ENCODE assay signal across 13 cellular contexts in the genomic region with DNA sequence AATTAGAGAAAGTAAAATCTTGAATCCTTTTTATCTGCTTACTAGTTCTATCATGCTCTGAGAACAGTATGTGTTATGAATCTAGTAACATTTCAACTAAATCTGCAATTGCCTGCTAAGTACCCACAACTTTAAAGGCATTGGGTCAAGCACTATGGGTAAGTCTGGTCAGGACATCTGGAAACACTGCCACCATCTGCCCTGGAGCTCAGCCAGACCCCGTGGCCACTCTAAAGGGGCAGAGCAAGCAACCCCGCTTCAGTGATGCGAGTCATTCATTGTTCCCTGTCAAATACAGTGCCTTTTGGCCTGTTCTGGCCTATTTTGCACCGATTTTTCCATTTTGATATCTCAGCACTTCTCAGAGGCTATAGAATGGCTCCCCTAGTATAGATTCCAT. TPM values are rescaled to one million over a fixed set of nuclear protein-coding genes. Genes with fewer than 3 reads are reported as not detected.
DNase-seq lines count a peak whose midpoint lies in the region; ATAC-seq and TF ChIP-seq lines count a peak whose summit lies in the region.
"Had no signal": no experiment of that assay in that cellular context is flagged by ENCODE, and none has a peak within 500 bp of the region (broad histone marks: within the 10 kb centered on the region; RNA-seq: fewer than 3 reads in every experiment).

No MANE protein-coding gene starts in this region.

- no peaks in the 10 kb centered on the region for H3K36me3 Mint-ChIP-seq in MCF 10A (ENCODE audit: insufficient read depth, unreplicated experiment)

- H3K9me3 ChIP-seq in breast epithelium (no peaks in the 10 kb centered on the region), thyroid gland (no peaks in the 10 kb centered on the region)
- H3K9me3 ChIP-seq: neutrophil had no signal

- H3K4me1 ChIP-seq in breast epithelium (no peaks in the 10 kb centered on the region), thyroid gland (peaks cover 0 to 4% of the 10 kb centered on the region in 2 donors)

- peak; percentile 63 for ATAC-seq in left ventricle myocardium superior
- no peak for ATAC-seq in GM19023 (IDR thresholded peaks at IDR 0.05; ENCODE audit: unreplicated experiment)

- H3K4me3 Mint-ChIP-seq in MCF 10A (ENCODE audit: unreplicated experiment), result no peak overlapping the region

- 38 to 66% methylated on average over 4 of the region's 4 CpGs for WGBS in thyroid gland, 2 donors

- H3K27ac Mint-ChIP-seq in MCF 10A (ENCODE audit: low read depth, unreplicated experiment), result no peak overlapping the region

- peak; percentile 65 for DNase-seq in MCF 10A (ENCODE audit: unreplicated experiment)
- no peak for DNase-seq in breast epithelium (ENCODE audit: low spot score in 2 of 2)
- DNase-seq in caudate nucleus (lab: John Stamatoyannopoulos, UW), result peak in 51 of 61 donors; percentile 5 to 84 (median 39)
- DNase-seq in left ventricle myocardium superior, result peak; percentile 53
- peak; percentile 46 to 85 for DNase-seq in thyroid gland
- no peak for DNase-seq in activated naive CD4-positive, alpha-beta T cell (lab: John Stamatoyannopoulos, UW)
- no peak for DNase-seq in retina
- DNase-seq: HCEC 1CT, NCI-H2081, NCI-H774, small intestine had no signal

- intact Hi-C loops in MCF 10A (cut with micrococcal nuclease) (no loop called here), breast epithelium (cut with DNase I; ENCODE audit: low total_unique reads) (no loop called here), left ventricle myocardium superior (cut with micrococcal nuclease) (no loop called here), thyroid gland (cut with DNase I) (no loop called here)

- TF ChIP-seq CTCF in MCF 10A (IDR thresholded peaks at IDR 0.05; ENCODE audit: unreplicated experiment) (no peak), breast epithelium (IDR thresholded peaks at IDR 0.05) (no peak), thyroid gland (IDR thresholded peaks at IDR 0.05) (no peak)

- CTCF ChIA-PET in MCF 10A (lab: Yijun Ruan, JAX), result interaction anchor here (0.6 to 4.5 kb wide), 14 partner anchors 9 to 1316 kb away, joined by 3 to 24 read pairs (median 4); no protein-coding TSS in a partner anchor

- H3K4me3 ChIP-seq in breast epithelium (no peak overlapping the region), thyroid gland (replicated peaks in 1 of 3) (no peak overlapping the region)

- POLR2A ChIA-PET in MCF 10A (lab: Yijun Ruan, JAX), result interaction anchor here (0.8 kb wide), 1 partner anchor 349 kb away, joined by 3 read pairs; no protein-coding TSS in a partner anchor

- no peaks in the 10 kb centered on the region for H3K36me3 ChIP-seq in breast epithelium
- no peaks in the 10 kb centered on the region for H3K36me3 ChIP-seq in thyroid gland
- H3K36me3 ChIP-seq: neutrophil had no signal

- BruUV-seq in MCF 10A (replicated peaks; lab: Mats Ljungman, UMichigan), result no TSS peak

- no peaks in the 10 kb centered on the region for H3K9me3 Mint-ChIP-seq in MCF 10A (ENCODE audit: unreplicated experiment)

- no peaks in the 10 kb centered on the region for H3K27me3 Mint-ChIP-seq in MCF 10A (ENCODE audit: insufficient read depth, unreplicated experiment)

- no peaks in the 10 kb centered on the region for H3K4me1 Mint-ChIP-seq in MCF 10A (ENCODE audit: insufficient read depth, unreplicated experiment)

- H3K27me3 ChIP-seq in breast epithelium (no peaks in the 10 kb centered on the region), thyroid gland (no peaks in the 10 kb centered on the region)
- H3K27me3 ChIP-seq: neutrophil had no signal

- H3K27ac ChIP-seq in breast epithelium, result no peak overlapping the region
- no peak overlapping the region for H3K27ac ChIP-seq in caudate nucleus (ENCODE audit: low read depth, low read length)
- H3K27ac ChIP-seq in thyroid gland, result no peak overlapping the region
- H3K27ac ChIP-seq: neutrophil had no signal

- TF ChIP-seq POLR2A in breast epithelium (IDR thresholded peaks at IDR 0.05), result no peak
- TF ChIP-seq POLR2A in thyroid gland (IDR thresholded peaks at IDR 0.05), result no peak

RNA-seq across cellular contexts. Expression of gene TSPYL4, which starts 33.7 kb away (rescaled TPM):
- total RNA-seq in MCF 10A (2022) (9.1 and 9.8 TPM in 2 replicates), breast epithelium (10 to 100 TPM; 15.2 to 22.2 (median 19.0) TPM), left ventricle myocardium superior (29.4 TPM), thyroid gland (10 to 100 TPM; 21.4 to 26.7 (median 24.5) TPM)

RNA-seq across cellular contexts. Expression of gene TSPYL1, which starts 59.6 kb away (rescaled TPM):
- 67.4 and 85.0 TPM in 2 replicates for total RNA-seq in MCF 10A (2022)
- total RNA-seq in breast epithelium, result 10 to 100 TPM; 55.4 to 81.8 (median 63.8) TPM
- 96.8 TPM for total RNA-seq in left ventricle myocardium superior
- 100 to 1,000 TPM in 3 of 4 donors, 10 to 100 TPM in 1; 87.6 to 169 (median 123) TPM for total RNA-seq in thyroid gland

Comparison
In these comparisons a context has a peak if more than half of its experiments do, and no peak if none do; other contexts are left out.
1. DNase-seq: peak in MCF 10A (single experiment), caudate nucleus (51 of 61), left ventricle myocardium superior (single experiment) and thyroid gland (2 of 2); none in breast epithelium (0 of 2), activated naive CD4-positive, alpha-beta T cell (0 of 4) and retina (single experiment).